Comparison of ENCODE assay signal across 9 cellular contexts in the genomic region with DNA sequence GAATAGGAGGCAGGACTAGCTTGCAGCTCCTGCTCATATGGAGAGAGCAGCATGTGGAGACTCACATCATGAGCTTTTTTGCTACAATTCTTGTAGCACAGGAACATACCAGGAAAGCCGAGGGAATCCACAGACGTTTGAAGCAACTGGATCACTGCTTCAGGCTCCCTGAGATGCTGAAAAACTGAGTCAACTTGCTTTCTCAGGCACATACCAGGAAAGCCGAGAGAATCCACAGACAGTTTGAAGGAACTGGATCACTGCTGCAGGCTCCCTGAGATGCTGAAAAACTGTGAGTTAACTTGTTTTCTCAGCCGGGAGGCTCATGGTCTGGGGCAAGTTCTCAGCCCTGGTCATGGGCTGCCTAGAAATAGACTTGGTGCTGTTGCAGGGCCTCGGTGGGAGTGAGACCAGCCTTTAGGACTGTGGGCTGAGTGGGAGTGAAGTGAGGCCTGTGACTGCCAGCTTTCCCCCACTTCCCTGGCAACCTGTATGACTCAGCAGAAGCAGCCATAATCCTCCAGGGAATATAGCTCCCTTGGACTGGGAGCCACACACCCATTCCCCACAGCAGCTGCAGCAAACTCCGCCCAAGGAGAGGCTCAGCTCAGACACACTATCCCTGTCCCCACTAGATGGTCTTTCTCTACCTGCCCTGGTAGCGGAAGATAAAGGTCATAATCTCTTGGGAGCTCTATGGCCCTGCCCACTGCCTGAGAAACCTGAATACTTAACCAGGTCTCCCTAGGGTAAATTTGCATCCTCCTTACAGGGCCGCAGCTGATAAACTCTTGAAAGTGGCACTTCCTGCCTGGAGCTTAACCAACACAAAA. TPM values are rescaled to one million over a fixed set of nuclear protein-coding genes. Genes with fewer than 3 reads are reported as not detected.
DNase-seq lines count a peak whose midpoint lies in the region; ATAC-seq and FAIRE-seq lines count a peak whose summit lies in the region.
"Had no signal": no experiment of that assay in that cellular context is flagged by ENCODE, and none has a peak within 500 bp of the region (broad histone marks: within the 10 kb centered on the region; RNA-seq: fewer than 3 reads in every experiment).

No MANE protein-coding gene starts in this region.

- no peak overlapping the region for H3K18ac ChIP-seq in trophoblast cell (ENCODE audit: low read length)

- intact Hi-C loops in head of caudate nucleus (cut with DNase I), result no loop called here

- H3K4me3 Mint-ChIP-seq in activated naive CD8-positive, alpha-beta T cell treated with anti-CD3 and anti-CD28 coated beads for 36 hours, result no peak overlapping the region
- H3K4me3 Mint-ChIP-seq: activated naive CD4-positive, alpha-beta T cell treated with anti-CD3 and anti-CD28 coated beads, Interleukin-2, amount 10 ng/mL, durations not matched to agents 7 days and 5 days had no signal

- DNase-seq in RCC 7860 (ENCODE audit: low spot score) (peak; percentile 17), trophoblast cell (peak; percentile 43 to 58), head of caudate nucleus (no peak), NCI-H748 (lab: John Stamatoyannopoulos, UW; ENCODE audit: unreplicated experiment) (no peak)
- no peak for DNase-seq in stimulated activated CD4-positive, alpha-beta T cell treated with anti-CD3 and anti-CD28 coated beads, Interleukin-15, amount 100 ng/mL, for 24 hours
- DNase-seq in activated naive CD8-positive, alpha-beta T cell treated with anti-CD3 and anti-CD28 coated beads for 36 hours, result no peak
- DNase-seq: activated naive CD4-positive, alpha-beta T cell treated with anti-CD3 and anti-CD28 coated beads, Interleukin-2, amount 10 ng/mL, durations not matched to agents 7 days and 5 days had no signal

- no peak overlapping the region for H3K4me3 ChIP-seq in trophoblast cell (ENCODE audit: low read depth, low read length)

- H3K27ac Mint-ChIP-seq in activated naive CD8-positive, alpha-beta T cell treated with anti-CD3 and anti-CD28 coated beads for 36 hours, result no peak overlapping the region
- H3K27ac Mint-ChIP-seq: activated naive CD4-positive, alpha-beta T cell treated with anti-CD3 and anti-CD28 coated beads, Interleukin-2, amount 10 ng/mL, durations not matched to agents 7 days and 5 days had no signal

- H3K79me2 ChIP-seq in trophoblast cell (ENCODE audit: control insufficient read depth, insufficient read depth, low read length, poor library complexity), result peaks cover 2% of the 10 kb centered on the region

- peaks cover 5% of the 10 kb centered on the region for H3K79me1 ChIP-seq in trophoblast cell (ENCODE audit: low read length)

- no peak for FAIRE-seq in RCC 7860 (lab: Jason Lieb, UNC)

- peak overlapping the region; percentile 53 for H2BK5ac ChIP-seq in trophoblast cell (ENCODE audit: low read depth, low read length, poor library complexity)

- H2AFZ ChIP-seq in trophoblast cell (ENCODE audit: insufficient read depth, low read length, poor library complexity), result peak overlapping the region; percentile 39

- no peak overlapping the region for H3K23ac ChIP-seq in trophoblast cell (ENCODE audit: low read length)

- peaks cover 1% of the 10 kb centered on the region for H3K9me3 ChIP-seq in trophoblast cell (ENCODE audit: insufficient read depth, low read depth, low read length)

- WGBS in trophoblast cell (ENCODE audit: extremely low coverage, insufficient coverage, insufficient read length), result no CpG with 5 or more reads among the region's 8 CpGs

- H3K4me1 Mint-ChIP-seq in activated naive CD8-positive, alpha-beta T cell treated with anti-CD3 and anti-CD28 coated beads for 36 hours, result no peaks in the 10 kb centered on the region
- H3K4me1 Mint-ChIP-seq: activated naive CD4-positive, alpha-beta T cell treated with anti-CD3 and anti-CD28 coated beads, Interleukin-2, amount 10 ng/mL, durations not matched to agents 7 days and 5 days had no signal

- H3K36me3 ChIP-seq in trophoblast cell (ENCODE audit: control insufficient read depth in 1 of 2, insufficient read depth in 2 of 2, low read length in 2 of 2), result no peaks in the 10 kb centered on the region

- no peak overlapping the region for H3K4me2 ChIP-seq in trophoblast cell (ENCODE audit: low read length)

- no peak overlapping the region for H3K27ac ChIP-seq in trophoblast cell (ENCODE audit: low read depth, low read length)

- H3K9me3 Mint-ChIP-seq in activated naive CD8-positive, alpha-beta T cell treated with anti-CD3 and anti-CD28 coated beads for 36 hours, result peaks cover 14% of the 10 kb centered on the region

- H3K4ac ChIP-seq in trophoblast cell (ENCODE audit: low read depth, low read length), result no peak overlapping the region

- peaks cover 40% of the 10 kb centered on the region for H3K27me3 Mint-ChIP-seq in activated naive CD8-positive, alpha-beta T cell treated with anti-CD3 and anti-CD28 coated beads for 36 hours

- peak overlapping the region; percentile 19 for H4K91ac ChIP-seq in trophoblast cell (ENCODE audit: low read depth, low read length)

- peak overlapping the region; percentile 58 for H2BK120ac ChIP-seq in trophoblast cell (ENCODE audit: insufficient read depth, low read length, poor library complexity)

- H3K36me3 Mint-ChIP-seq in activated naive CD8-positive, alpha-beta T cell treated with anti-CD3 and anti-CD28 coated beads for 36 hours, result no peaks in the 10 kb centered on the region
- H3K36me3 Mint-ChIP-seq: activated naive CD4-positive, alpha-beta T cell treated with anti-CD3 and anti-CD28 coated beads, Interleukin-2, amount 10 ng/mL, durations not matched to agents 7 days and 5 days had no signal

- H2BK12ac ChIP-seq in trophoblast cell (ENCODE audit: low read length), result peak overlapping the region; percentile 45

- H3K14ac ChIP-seq in trophoblast cell (ENCODE audit: low read length), result peak overlapping the region; percentile 60

- peak overlapping the region; percentile 71 for H4K8ac ChIP-seq in trophoblast cell (ENCODE audit: low read depth, low read length)

- ATAC-seq in GM18909 (IDR thresholded peaks at IDR 0.05; ENCODE audit: poor library complexity, unreplicated experiment) (peak; percentile 80), HG03139 (IDR thresholded peaks at IDR 0.05; ENCODE audit: unreplicated experiment) (peak; percentile 83)

- no peak overlapping the region for H3K9ac ChIP-seq in trophoblast cell (ENCODE audit: low read length)

- H3K27me3 ChIP-seq in trophoblast cell (ENCODE audit: insufficient read depth, low read length), result no peaks in the 10 kb centered on the region

- H4K12ac ChIP-seq in trophoblast cell (ENCODE audit: low read depth, low read length), result no peak overlapping the region

- peaks cover 10 to 11% of the 10 kb centered on the region in 2 experiments for H3K4me1 ChIP-seq in trophoblast cell (ENCODE audit: control insufficient read depth in 1 of 2, insufficient read depth in 2 of 2, low read length in 2 of 2)

- peak overlapping the region; percentile 89 for H2AK5ac ChIP-seq in trophoblast cell (ENCODE audit: low read length)

RNA-seq across cellular contexts. Expression of a gene that starts 51.9 kb away (rescaled TPM):
- 257 and 265 TPM in 2 replicates for polyA plus RNA-seq in trophoblast cell (2013)
- 1 to 10 TPM; 4.2 to 5.2 TPM for total RNA-seq in activated naive CD8-positive, alpha-beta T cell treated with anti-CD3 and anti-CD28 coated beads for 36 hours

Comparison
In these comparisons a context has a peak if more than half of its experiments do, and no peak if none do; other contexts are left out.
1. DNase-seq: peak in RCC 7860 (single experiment) and trophoblast cell (2 of 2); none in head of caudate nucleus (0 of 42), stimulated activated CD4-positive, alpha-beta T cell treated with anti-CD3 and anti-CD28 coated beads, Interleukin-15, amount 100 ng/mL, for 24 hours (single experiment), NCI-H748 (single experiment) and activated naive CD8-positive, alpha-beta T cell treated with anti-CD3 and anti-CD28 coated beads for 36 hours (single experiment).